Comparison of ENCODE assay signal across 27 cellular contexts in the genomic region with DNA sequence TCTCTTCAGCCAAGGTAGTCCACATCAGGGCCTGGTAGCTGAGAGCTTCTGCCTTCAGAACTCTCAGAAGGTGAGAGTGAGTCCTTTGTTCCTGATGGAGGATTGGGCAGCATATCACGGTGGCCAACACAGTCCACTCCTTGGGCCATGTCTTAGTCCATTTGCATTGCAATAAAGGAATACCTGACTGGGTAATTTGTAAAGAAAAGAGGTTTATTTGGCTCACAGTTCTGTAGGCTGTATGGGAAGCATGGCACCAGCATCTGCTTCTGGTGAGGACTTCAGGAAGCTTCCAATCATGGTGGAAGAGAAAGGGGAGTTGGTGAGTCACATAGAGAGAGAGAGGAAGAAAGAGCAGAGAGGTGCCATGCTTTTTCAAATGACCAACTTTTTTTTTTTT.
"Had no signal": no experiment of that assay in that cellular context is flagged by ENCODE, and none has a peak within 500 bp of the region (broad histone marks: within the 10 kb centered on the region; RNA-seq: fewer than 3 reads in every experiment).

No MANE protein-coding gene starts in this region.

- ATAC-seq: effector memory CD8-positive, alpha-beta T cell; foreskin keratinocyte; gastrocnemius medialis; gastroesophageal sphincter; heart left ventricle; heart right ventricle had no signal

- H3K27me3 Mint-ChIP-seq: dendritic cell treated with granulocyte-macrophage colony-stimulating factor and Interleukin-4, amounts not matched to agents 40 ng/mL and 50 ng/mL, for 4 days; effector memory CD8-positive, alpha-beta T cell had no signal

- H3K9me3 ChIP-seq: colonic mucosa, esophagus muscularis mucosa, esophagus squamous epithelium, gastrocnemius medialis, gastroesophageal sphincter, heart left ventricle, heart right ventricle had no signal

- H3K9me3 Mint-ChIP-seq: endodermal cell had no signal

- FAIRE-seq: colon, endometrium, frontal cortex had no signal

- H3K4me3 Mint-ChIP-seq: dendritic cell treated with granulocyte-macrophage colony-stimulating factor and Interleukin-4, amounts not matched to agents 40 ng/mL and 50 ng/mL, for 4 days; effector memory CD8-positive, alpha-beta T cell; endodermal cell had no signal

- H3K27me3 ChIP-seq: colonic mucosa, dorsolateral prefrontal cortex, esophagus muscularis mucosa, esophagus squamous epithelium, foreskin keratinocyte, gastrocnemius medialis, gastroesophageal sphincter, heart left ventricle, heart right ventricle had no signal

- H3K36me3 ChIP-seq: colonic mucosa, esophagus muscularis mucosa, esophagus squamous epithelium, gastrocnemius medialis, gastroesophageal sphincter, heart left ventricle, heart right ventricle had no signal

- H3K27ac ChIP-seq: colonic mucosa, coronary artery, dorsolateral prefrontal cortex, epithelial cell of prostate, esophagus muscularis mucosa, esophagus squamous epithelium, foreskin keratinocyte, gastrocnemius medialis, gastroesophageal sphincter, heart left ventricle, heart right ventricle had no signal

- H3K4me3 ChIP-seq: colonic mucosa, coronary artery, dorsolateral prefrontal cortex, esophagus muscularis mucosa, esophagus squamous epithelium, gastrocnemius medialis, gastroesophageal sphincter, heart left ventricle, heart right ventricle had no signal

- H3K27ac Mint-ChIP-seq: dendritic cell treated with granulocyte-macrophage colony-stimulating factor and Interleukin-4, amounts not matched to agents 40 ng/mL and 50 ng/mL, for 4 days; effector memory CD8-positive, alpha-beta T cell; endodermal cell had no signal

- DNase-seq: colonic mucosa; cortex of kidney; dermis blood vessel endothelial cell; dorsolateral prefrontal cortex; effector CD4-positive, alpha-beta T cell; effector CD8-positive, alpha-beta T cell; effector memory CD4-positive, alpha-beta T cell; effector memory CD8-positive, alpha-beta T cell; endodermal cell; erythroblast; esophagus squamous epithelium; foreskin fibroblast; foreskin keratinocyte; foreskin melanocyte; gastrocnemius medialis; glutamatergic neuron; head of caudate nucleus; heart left ventricle; heart right ventricle had no signal

- H3K4me1 ChIP-seq: colonic mucosa, esophagus muscularis mucosa, esophagus squamous epithelium, foreskin keratinocyte, gastrocnemius medialis, gastroesophageal sphincter, heart left ventricle, heart right ventricle had no signal

- H3K4me1 Mint-ChIP-seq: endodermal cell had no signal
